ENCODE assay signal across 2 cellular contexts in the genomic region with DNA sequence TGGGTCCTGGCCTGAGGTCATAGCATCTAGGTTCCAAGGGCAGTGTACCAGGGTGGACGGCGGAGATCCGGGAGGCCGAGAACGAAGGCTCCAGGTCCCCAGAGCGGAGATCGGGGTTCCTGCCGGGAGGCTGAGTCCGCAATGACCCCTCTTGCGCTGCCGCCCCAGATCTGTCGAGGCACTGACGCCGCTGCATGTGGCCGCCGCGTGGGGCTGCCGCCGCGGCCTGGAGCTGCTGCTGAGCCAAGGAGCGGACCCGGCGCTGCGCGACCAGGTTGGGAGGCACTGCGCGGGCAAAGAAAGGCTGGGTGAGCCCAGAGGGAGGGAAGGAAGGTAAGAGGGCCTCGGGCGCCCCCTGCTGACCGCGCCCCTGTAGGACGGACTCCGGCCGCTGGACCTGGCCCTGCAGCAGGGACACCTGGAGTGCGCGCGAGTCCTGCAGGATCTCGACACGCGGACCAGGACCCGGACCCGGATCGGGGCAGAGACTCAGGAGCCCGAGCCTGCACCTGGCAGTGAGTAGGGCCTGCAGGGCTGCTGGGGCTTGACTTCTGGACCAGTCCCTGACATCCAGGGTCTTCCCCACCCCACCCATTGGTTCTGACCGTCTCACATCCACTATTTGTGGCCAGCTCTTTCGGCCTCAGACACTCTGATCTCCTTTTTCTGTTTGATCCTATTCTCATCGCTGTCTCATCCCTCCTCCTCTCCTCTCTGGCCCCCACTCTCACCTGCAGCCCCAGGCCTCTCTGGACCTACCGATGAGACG.
TF ChIP-seq lines count a peak whose summit lies in the region.

No MANE protein-coding gene starts in this region.

TF ChIP-seq in HEK293, 187 proteins besides CTCF, POLR2A, EP300 and RAD21 (continued from another document):
- TF ChIP-seq KLF16 (tag by site-specific recombination; IDR thresholded peaks at IDR 0.05) (no peak), ZNF23 (tag by site-specific recombination; IDR thresholded peaks at IDR 0.05; ENCODE audit: borderline replicate concordance) (no peak), ZNF132 (tag by site-specific recombination; IDR thresholded peaks at IDR 0.05; ENCODE audit: borderline replicate concordance) (no peak), ZNF768 (tag by site-specific recombination; IDR thresholded peaks at IDR 0.05) (no peak), ZNF776 (tag by site-specific recombination; IDR thresholded peaks at IDR 0.05; ENCODE audit: borderline replicate concordance) (no peak), HOXA7 (CRISPR knock-in tag; IDR thresholded peaks at IDR 0.05; ENCODE audit: borderline replicate concordance) (no peak), ZNF2 (tag by site-specific recombination; IDR thresholded peaks at IDR 0.05) (peak; percentile 80), BCL11A (tag by site-specific recombination; IDR thresholded peaks at IDR 0.05; ENCODE audit: low read depth) (peak; percentile 65; the same call in 1 of the 2 replicates), ZNF777 (tag by site-specific recombination; IDR thresholded peaks at IDR 0.05; ENCODE audit: borderline replicate concordance) (no peak), ZNF19 (tag by site-specific recombination; IDR thresholded peaks at IDR 0.05; ENCODE audit: low read depth) (no peak)
- TF ChIP-seq, protein P1, sequence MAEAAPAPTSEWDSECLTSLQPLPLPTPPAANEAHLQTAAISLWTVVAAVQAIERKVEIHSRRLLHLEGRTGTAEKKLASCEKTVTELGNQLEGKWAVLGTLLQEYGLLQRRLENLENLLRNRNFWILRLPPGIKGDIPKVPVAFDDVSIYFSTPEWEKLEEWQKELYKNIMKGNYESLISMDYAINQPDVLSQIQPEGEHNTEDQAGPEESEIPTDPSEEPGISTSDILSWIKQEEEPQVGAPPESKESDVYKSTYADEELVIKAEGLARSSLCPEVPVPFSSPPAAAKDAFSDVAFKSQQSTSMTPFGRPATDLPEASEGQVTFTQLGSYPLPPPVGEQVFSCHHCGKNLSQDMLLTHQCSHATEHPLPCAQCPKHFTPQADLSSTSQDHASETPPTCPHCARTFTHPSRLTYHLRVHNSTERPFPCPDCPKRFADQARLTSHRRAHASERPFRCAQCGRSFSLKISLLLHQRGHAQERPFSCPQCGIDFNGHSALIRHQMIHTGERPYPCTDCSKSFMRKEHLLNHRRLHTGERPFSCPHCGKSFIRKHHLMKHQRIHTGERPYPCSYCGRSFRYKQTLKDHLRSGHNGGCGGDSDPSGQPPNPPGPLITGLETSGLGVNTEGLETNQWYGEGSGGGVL (tag by site-specific recombination; IDR thresholded peaks at IDR 0.05) = no peak
- TF ChIP-seq, protein P2, sequence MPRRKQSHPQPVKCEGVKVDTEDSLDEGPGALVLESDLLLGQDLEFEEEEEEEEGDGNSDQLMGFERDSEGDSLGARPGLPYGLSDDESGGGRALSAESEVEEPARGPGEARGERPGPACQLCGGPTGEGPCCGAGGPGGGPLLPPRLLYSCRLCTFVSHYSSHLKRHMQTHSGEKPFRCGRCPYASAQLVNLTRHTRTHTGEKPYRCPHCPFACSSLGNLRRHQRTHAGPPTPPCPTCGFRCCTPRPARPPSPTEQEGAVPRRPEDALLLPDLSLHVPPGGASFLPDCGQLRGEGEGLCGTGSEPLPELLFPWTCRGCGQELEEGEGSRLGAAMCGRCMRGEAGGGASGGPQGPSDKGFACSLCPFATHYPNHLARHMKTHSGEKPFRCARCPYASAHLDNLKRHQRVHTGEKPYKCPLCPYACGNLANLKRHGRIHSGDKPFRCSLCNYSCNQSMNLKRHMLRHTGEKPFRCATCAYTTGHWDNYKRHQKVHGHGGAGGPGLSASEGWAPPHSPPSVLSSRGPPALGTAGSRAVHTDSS (tag by site-specific recombination; IDR thresholded peaks at IDR 0.05) = no peak
- TF ChIP-seq, protein P3, sequence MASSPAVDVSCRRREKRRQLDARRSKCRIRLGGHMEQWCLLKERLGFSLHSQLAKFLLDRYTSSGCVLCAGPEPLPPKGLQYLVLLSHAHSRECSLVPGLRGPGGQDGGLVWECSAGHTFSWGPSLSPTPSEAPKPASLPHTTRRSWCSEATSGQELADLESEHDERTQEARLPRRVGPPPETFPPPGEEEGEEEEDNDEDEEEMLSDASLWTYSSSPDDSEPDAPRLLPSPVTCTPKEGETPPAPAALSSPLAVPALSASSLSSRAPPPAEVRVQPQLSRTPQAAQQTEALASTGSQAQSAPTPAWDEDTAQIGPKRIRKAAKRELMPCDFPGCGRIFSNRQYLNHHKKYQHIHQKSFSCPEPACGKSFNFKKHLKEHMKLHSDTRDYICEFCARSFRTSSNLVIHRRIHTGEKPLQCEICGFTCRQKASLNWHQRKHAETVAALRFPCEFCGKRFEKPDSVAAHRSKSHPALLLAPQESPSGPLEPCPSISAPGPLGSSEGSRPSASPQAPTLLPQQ (tag by site-specific recombination; IDR thresholded peaks at IDR 0.05) = peak; percentile 64; the same call in 1 of the 2 replicates
- TF ChIP-seq, protein P4, sequence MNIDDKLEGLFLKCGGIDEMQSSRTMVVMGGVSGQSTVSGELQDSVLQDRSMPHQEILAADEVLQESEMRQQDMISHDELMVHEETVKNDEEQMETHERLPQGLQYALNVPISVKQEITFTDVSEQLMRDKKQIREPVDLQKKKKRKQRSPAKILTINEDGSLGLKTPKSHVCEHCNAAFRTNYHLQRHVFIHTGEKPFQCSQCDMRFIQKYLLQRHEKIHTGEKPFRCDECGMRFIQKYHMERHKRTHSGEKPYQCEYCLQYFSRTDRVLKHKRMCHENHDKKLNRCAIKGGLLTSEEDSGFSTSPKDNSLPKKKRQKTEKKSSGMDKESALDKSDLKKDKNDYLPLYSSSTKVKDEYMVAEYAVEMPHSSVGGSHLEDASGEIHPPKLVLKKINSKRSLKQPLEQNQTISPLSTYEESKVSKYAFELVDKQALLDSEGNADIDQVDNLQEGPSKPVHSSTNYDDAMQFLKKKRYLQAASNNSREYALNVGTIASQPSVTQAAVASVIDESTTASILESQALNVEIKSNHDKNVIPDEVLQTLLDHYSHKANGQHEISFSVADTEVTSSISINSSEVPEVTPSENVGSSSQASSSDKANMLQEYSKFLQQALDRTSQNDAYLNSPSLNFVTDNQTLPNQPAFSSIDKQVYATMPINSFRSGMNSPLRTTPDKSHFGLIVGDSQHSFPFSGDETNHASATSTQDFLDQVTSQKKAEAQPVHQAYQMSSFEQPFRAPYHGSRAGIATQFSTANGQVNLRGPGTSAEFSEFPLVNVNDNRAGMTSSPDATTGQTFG (tag by site-specific recombination; IDR thresholded peaks at IDR 0.05; ENCODE audit: borderline replicate concordance) = no peak
- TF ChIP-seq, protein P5, sequence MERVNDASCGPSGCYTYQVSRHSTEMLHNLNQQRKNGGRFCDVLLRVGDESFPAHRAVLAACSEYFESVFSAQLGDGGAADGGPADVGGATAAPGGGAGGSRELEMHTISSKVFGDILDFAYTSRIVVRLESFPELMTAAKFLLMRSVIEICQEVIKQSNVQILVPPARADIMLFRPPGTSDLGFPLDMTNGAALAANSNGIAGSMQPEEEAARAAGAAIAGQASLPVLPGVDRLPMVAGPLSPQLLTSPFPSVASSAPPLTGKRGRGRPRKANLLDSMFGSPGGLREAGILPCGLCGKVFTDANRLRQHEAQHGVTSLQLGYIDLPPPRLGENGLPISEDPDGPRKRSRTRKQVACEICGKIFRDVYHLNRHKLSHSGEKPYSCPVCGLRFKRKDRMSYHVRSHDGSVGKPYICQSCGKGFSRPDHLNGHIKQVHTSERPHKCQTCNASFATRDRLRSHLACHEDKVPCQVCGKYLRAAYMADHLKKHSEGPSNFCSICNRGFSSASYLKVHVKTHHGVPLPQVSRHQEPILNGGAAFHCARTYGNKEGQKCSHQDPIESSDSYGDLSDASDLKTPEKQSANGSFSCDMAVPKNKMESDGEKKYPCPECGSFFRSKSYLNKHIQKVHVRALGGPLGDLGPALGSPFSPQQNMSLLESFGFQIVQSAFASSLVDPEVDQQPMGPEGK (tag by site-specific recombination; IDR thresholded peaks at IDR 0.05) = peak; percentile 54; the same call in 1 of the 2 replicates
TF ChIP-seq in HEK293: peak in this region for 30.

TF ChIP-seq in GM12878, 131 proteins besides CTCF, POLR2A, EP300 and RAD21 (continued from another document and continues in another):
- TF ChIP-seq, protein P6, sequence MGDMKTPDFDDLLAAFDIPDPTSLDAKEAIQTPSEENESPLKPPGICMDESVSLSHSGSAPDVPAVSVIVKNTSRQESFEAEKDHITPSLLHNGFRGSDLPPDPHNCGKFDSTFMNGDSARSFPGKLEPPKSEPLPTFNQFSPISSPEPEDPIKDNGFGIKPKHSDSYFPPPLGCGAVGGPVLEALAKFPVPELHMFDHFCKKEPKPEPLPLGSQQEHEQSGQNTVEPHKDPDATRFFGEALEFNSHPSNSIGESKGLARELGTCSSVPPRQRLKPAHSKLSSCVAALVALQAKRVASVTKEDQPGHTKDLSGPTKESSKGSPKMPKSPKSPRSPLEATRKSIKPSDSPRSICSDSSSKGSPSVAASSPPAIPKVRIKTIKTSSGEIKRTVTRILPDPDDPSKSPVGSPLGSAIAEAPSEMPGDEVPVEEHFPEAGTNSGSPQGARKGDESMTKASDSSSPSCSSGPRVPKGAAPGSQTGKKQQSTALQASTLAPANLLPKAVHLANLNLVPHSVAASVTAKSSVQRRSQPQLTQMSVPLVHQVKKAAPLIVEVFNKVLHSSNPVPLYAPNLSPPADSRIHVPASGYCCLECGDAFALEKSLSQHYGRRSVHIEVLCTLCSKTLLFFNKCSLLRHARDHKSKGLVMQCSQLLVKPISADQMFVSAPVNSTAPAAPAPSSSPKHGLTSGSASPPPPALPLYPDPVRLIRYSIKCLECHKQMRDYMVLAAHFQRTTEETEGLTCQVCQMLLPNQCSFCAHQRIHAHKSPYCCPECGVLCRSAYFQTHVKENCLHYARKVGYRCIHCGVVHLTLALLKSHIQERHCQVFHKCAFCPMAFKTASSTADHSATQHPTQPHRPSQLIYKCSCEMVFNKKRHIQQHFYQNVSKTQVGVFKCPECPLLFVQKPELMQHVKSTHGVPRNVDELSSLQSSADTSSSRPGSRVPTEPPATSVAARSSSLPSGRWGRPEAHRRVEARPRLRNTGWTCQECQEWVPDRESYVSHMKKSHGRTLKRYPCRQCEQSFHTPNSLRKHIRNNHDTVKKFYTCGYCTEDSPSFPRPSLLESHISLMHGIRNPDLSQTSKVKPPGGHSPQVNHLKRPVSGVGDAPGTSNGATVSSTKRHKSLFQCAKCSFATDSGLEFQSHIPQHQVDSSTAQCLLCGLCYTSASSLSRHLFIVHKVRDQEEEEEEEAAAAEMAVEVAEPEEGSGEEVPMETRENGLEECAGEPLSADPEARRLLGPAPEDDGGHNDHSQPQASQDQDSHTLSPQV (IDR thresholded peaks at IDR 0.05) = no peak
- TF ChIP-seq ZZZ3 (IDR thresholded peaks at IDR 0.05; ENCODE audit: control insufficient read depth, insufficient read length, low read depth) (no peak), GABPA (IDR thresholded peaks at IDR 0.05; ENCODE audit: low read depth) (no peak), ZNF274 (IDR thresholded peaks at IDR 0.05; ENCODE audit: insufficient read depth, insufficient read length) (no peak), SMAD5 (IDR thresholded peaks at IDR 0.05; ENCODE audit: low read depth) (no peak), SUPT20H (IDR thresholded peaks at IDR 0.05; ENCODE audit: borderline replicate concordance, control insufficient read depth, low read depth, low read length) (no peak)
- TF ChIP-seq, protein P7, sequence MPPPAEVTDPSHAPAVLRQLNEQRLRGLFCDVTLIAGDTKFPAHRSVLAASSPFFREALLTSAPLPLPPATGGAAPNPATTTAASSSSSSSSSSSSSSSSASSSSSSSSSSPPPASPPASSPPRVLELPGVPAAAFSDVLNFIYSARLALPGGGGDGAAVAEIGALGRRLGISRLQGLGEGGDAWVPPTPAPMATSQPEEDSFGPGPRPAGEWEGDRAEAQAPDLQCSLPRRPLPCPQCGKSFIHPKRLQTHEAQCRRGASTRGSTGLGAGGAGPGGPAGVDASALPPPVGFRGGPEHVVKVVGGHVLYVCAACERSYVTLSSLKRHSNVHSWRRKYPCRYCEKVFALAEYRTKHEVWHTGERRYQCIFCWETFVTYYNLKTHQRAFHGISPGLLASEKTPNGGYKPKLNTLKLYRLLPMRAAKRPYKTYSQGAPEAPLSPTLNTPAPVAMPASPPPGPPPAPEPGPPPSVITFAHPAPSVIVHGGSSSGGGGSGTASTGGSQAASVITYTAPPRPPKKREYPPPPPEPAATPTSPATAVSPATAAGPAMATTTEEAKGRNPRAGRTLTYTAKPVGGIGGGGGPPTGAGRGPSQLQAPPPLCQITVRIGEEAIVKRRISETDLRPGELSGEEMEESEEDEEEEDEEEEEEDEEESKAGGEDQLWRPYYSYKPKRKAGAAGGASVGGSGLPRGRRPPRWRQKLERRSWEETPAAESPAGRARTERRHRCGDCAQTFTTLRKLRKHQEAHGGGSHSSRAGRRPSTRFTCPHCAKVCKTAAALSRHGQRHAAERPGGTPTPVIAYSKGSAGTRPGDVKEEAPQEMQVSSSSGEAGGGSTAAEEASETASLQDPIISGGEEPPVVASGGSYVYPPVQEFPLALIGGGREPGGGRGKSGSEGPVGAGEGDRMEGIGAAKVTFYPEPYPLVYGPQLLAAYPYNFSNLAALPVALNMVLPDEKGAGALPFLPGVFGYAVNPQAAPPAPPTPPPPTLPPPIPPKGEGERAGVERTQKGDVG (CRISPR knock-in tag; IDR thresholded peaks at IDR 0.05) = no peak
- TF ChIP-seq, protein P8, sequence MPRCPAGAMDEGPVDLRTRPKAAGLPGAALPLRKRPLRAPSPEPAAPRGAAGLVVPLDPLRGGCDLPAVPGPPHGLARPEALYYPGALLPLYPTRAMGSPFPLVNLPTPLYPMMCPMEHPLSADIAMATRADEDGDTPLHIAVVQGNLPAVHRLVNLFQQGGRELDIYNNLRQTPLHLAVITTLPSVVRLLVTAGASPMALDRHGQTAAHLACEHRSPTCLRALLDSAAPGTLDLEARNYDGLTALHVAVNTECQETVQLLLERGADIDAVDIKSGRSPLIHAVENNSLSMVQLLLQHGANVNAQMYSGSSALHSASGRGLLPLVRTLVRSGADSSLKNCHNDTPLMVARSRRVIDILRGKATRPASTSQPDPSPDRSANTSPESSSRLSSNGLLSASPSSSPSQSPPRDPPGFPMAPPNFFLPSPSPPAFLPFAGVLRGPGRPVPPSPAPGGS (IDR thresholded peaks at IDR 0.05; ENCODE audit: borderline replicate concordance, insufficient read depth, low read depth, low read length, poor library complexity, severe bottlenecking) = no peak
- TF ChIP-seq, protein P9, sequence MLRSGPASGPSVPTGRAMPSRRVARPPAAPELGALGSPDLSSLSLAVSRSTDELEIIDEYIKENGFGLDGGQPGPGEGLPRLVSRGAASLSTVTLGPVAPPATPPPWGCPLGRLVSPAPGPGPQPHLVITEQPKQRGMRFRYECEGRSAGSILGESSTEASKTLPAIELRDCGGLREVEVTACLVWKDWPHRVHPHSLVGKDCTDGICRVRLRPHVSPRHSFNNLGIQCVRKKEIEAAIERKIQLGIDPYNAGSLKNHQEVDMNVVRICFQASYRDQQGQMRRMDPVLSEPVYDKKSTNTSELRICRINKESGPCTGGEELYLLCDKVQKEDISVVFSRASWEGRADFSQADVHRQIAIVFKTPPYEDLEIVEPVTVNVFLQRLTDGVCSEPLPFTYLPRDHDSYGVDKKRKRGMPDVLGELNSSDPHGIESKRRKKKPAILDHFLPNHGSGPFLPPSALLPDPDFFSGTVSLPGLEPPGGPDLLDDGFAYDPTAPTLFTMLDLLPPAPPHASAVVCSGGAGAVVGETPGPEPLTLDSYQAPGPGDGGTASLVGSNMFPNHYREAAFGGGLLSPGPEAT (IDR thresholded peaks at IDR 0.05; ENCODE audit: low read depth) = no peak
